11 cellular contexts compared by ENCODE assay signal in the genomic region with DNA sequence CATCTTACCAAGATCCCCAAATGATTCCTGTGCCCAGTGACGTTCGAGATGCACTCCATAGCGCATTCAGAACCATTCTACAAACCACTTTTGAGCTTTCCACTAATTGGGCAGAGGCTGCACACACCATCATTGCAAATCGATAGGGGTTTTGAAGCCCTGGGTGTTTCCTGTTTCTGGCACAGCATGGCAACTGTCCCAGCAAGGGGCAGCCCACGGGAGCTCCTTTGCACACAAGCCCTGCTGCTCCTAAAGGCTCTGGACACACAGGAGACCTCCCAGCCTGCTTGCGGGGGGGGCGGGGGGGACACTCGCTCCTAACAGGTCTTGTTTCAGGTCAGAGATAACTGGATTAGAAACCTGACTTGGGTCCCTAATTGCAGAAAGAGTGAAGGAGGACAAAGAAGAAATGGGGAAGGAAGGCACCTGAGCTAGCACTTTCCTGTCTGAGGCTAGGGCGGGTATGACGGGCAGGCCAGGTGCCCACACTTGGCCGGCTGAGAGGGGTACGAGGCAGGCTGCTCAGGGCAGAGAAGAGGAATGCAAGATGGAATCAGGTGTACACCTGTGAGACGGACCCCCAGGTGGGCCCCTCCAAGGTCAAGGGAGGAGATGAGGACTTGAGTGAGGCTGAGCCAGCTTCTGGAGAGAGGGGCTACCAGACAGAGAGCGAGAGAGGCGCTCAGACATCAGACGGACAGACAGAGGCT. TPM values are rescaled to one million over a fixed set of nuclear protein-coding genes. Genes with fewer than 3 reads are reported as not detected.
DNase-seq lines count a peak whose midpoint lies in the region; ATAC-seq and TF ChIP-seq lines count a peak whose summit lies in the region.
"Had no signal": no experiment of that assay in that cellular context is flagged by ENCODE, and none has a peak within 500 bp of the region (broad histone marks: within the 10 kb centered on the region; RNA-seq: fewer than 3 reads in every experiment).

No MANE protein-coding gene starts in this region.

- 65% methylated on average over 13 of the region's 16 CpGs for WGBS in hepatocyte (ENCODE audit: low lambda C conversion rate, missing lambda C conversion rate)
- WGBS in psoas muscle, 3 donors: 67 to 69% (median 68%) methylated on average over 16 of the region's 16 CpGs

- H3K27me3 ChIP-seq in GM23338 (ENCODE audit: insufficient read depth): peaks cover 72% of the 10 kb centered on the region
- peaks cover 7% of the 10 kb centered on the region for H3K27me3 ChIP-seq in hepatocyte
- H3K27me3 ChIP-seq in psoas muscle (ENCODE audit: insufficient read depth in 3 of 3, low read length in 2 of 3): peaks cover 0 to 25% (median 5%) of the 10 kb centered on the region in 3 donors

- H3K36me3 ChIP-seq in GM23338 (ENCODE audit: insufficient read depth) (no peaks in the 10 kb centered on the region), hepatocyte (replicated peaks; ENCODE audit: insufficient read depth, low read depth) (no peaks in the 10 kb centered on the region), psoas muscle (ENCODE audit: insufficient read depth in 1 of 2, low read depth in 1 of 2) (no peaks in the 10 kb centered on the region)

- TF ChIP-seq CTCF in GM23338 (conservative IDR thresholded peaks at IDR 0.05; ENCODE audit: low read depth in 2 of 2) (no peak), hepatocyte (IDR thresholded peaks at IDR 0.05; ENCODE audit: poor library complexity) (no peak), psoas muscle (IDR thresholded peaks at IDR 0.05) (no peak)

- no peaks in the 10 kb centered on the region for H3K9me3 ChIP-seq in hepatocyte (ENCODE audit: low read depth)
- no peaks in the 10 kb centered on the region for H3K9me3 ChIP-seq in psoas muscle

- H3K79me2 ChIP-seq in GM23338 (replicated peaks; ENCODE audit: insufficient read depth): no peaks in the 10 kb centered on the region
- H3K79me2 ChIP-seq in hepatocyte: no peaks in the 10 kb centered on the region

- H2AFZ ChIP-seq in GM23338: peak overlapping the region; percentile 97
- peak overlapping the region; percentile 77 for H2AFZ ChIP-seq in hepatocyte

- no peaks in the 10 kb centered on the region; the same call in 2 of the 3 replicates for H3K9me3 Mint-ChIP-seq in GM23338

- H3F3A ChIP-seq in GM23338 (replicated peaks; ENCODE audit: low read depth): no peaks in the 10 kb centered on the region

- peaks cover 48% of the 10 kb centered on the region for H3K27me3 Mint-ChIP-seq in GM23338 (ENCODE audit: insufficient read depth, low read depth, poor library complexity)

- H3K9me2 ChIP-seq in GM23338 (ENCODE audit: insufficient read depth) (no peaks in the 10 kb centered on the region), hepatocyte (replicated peaks; ENCODE audit: insufficient read depth) (no peaks in the 10 kb centered on the region)

- no peak overlapping the region for H3K27ac Mint-ChIP-seq in GM23338

- peak overlapping the region; percentile 84 for H3K4me2 ChIP-seq in GM23338
- H3K4me2 ChIP-seq in hepatocyte: peak overlapping the region; percentile 94

- H3K4me3 ChIP-seq in GM23338 (peak overlapping the region; percentile 72), hepatocyte (no peak overlapping the region), psoas muscle (peak overlapping the region; percentile 73)

- ATAC-seq in GM23338 (peak; percentile 10), psoas muscle (peak in 1 of 4 donors; percentile 13), GM21528 (IDR thresholded peaks at IDR 0.05; ENCODE audit: low FRiP score, unreplicated experiment) (no peak), HG03439 (IDR thresholded peaks at IDR 0.05; ENCODE audit: unreplicated experiment) (no peak)

- no peaks in the 10 kb centered on the region; the same call in 1 of the 2 replicates for H4K20me1 ChIP-seq in GM23338 (replicated peaks; ENCODE audit: insufficient read depth)
- H4K20me1 ChIP-seq in hepatocyte (ENCODE audit: insufficient read depth, poor library complexity, severe bottlenecking): no peaks in the 10 kb centered on the region

- peaks cover 20% of the 10 kb centered on the region for H3K4me1 Mint-ChIP-seq in GM23338

- peak overlapping the region; percentile 78 for H3K4me3 Mint-ChIP-seq in GM23338

- H3K4me1 ChIP-seq in GM23338 (ENCODE audit: insufficient read depth): peaks cover 4% of the 10 kb centered on the region
- peaks cover 3% of the 10 kb centered on the region for H3K4me1 ChIP-seq in hepatocyte (ENCODE audit: insufficient read depth)
- H3K4me1 ChIP-seq in psoas muscle: peaks cover 3% of the 10 kb centered on the region

- no peaks in the 10 kb centered on the region; the same call in 2 of the 3 replicates for H3K36me3 Mint-ChIP-seq in GM23338 (ENCODE audit: low read depth)

- DNase-seq in GM23338 (ENCODE audit: low spot score) (no peak), RPMI8226 (peak; percentile 74), hepatocyte (ENCODE audit: low spot score) (no peak), psoas muscle (no peak), SKM-1 treated with dmso at 0.1 percent for 144 hours (lab: John Stamatoyannopoulos, UW; ENCODE audit: unreplicated experiment) (no peak), SHP77 (lab: John Stamatoyannopoulos, UW) (no peak)
- DNase-seq: amniotic stem cell, NCI-H82 had no signal

- intact Hi-C loops in psoas muscle (cut with DNase I): no loop called here

- H3K27ac ChIP-seq in GM23338 (ENCODE audit: low read depth) (no peak overlapping the region), hepatocyte (no peak overlapping the region), psoas muscle (no peak overlapping the region)

TF ChIP-seq in GM23338, 12 proteins besides CTCF, POLR2A, EP300 and RAD21 (continues in another document):
- TF ChIP-seq STAT1 (IDR thresholded peaks at IDR 0.05; ENCODE audit: unreplicated experiment): no peak
- no peak for TF ChIP-seq NANOG (IDR thresholded peaks at IDR 0.05; ENCODE audit: borderline replicate concordance)
- no peak for TF ChIP-seq CREB1 (CRISPR knock-in tag; IDR thresholded peaks at IDR 0.05; ENCODE audit: low read depth)
- TF ChIP-seq JUNB (IDR thresholded peaks at IDR 0.05; ENCODE audit: unreplicated experiment): no peak
- TF ChIP-seq, protein P1, sequence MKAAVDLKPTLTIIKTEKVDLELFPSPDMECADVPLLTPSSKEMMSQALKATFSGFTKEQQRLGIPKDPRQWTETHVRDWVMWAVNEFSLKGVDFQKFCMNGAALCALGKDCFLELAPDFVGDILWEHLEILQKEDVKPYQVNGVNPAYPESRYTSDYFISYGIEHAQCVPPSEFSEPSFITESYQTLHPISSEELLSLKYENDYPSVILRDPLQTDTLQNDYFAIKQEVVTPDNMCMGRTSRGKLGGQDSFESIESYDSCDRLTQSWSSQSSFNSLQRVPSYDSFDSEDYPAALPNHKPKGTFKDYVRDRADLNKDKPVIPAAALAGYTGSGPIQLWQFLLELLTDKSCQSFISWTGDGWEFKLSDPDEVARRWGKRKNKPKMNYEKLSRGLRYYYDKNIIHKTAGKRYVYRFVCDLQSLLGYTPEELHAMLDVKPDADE (IDR thresholded peaks at IDR 0.05): no peak
- TF ChIP-seq ZNF114 (CRISPR knock-in tag; IDR thresholded peaks at IDR 0.05): no peak
- TF ChIP-seq EZH2phosphoT487 (IDR thresholded peaks at IDR 0.05; ENCODE audit: unreplicated experiment): no peak
- TF ChIP-seq POLR2AphosphoS5 (IDR thresholded peaks at IDR 0.05; ENCODE audit: low read depth): no peak
- TF ChIP-seq, protein P2, sequence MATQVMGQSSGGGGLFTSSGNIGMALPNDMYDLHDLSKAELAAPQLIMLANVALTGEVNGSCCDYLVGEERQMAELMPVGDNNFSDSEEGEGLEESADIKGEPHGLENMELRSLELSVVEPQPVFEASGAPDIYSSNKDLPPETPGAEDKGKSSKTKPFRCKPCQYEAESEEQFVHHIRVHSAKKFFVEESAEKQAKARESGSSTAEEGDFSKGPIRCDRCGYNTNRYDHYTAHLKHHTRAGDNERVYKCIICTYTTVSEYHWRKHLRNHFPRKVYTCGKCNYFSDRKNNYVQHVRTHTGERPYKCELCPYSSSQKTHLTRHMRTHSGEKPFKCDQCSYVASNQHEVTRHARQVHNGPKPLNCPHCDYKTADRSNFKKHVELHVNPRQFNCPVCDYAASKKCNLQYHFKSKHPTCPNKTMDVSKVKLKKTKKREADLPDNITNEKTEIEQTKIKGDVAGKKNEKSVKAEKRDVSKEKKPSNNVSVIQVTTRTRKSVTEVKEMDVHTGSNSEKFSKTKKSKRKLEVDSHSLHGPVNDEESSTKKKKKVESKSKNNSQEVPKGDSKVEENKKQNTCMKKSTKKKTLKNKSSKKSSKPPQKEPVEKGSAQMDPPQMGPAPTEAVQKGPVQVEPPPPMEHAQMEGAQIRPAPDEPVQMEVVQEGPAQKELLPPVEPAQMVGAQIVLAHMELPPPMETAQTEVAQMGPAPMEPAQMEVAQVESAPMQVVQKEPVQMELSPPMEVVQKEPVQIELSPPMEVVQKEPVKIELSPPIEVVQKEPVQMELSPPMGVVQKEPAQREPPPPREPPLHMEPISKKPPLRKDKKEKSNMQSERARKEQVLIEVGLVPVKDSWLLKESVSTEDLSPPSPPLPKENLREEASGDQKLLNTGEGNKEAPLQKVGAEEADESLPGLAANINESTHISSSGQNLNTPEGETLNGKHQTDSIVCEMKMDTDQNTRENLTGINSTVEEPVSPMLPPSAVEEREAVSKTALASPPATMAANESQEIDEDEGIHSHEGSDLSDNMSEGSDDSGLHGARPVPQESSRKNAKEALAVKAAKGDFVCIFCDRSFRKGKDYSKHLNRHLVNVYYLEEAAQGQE (IDR thresholded peaks at IDR 0.05; ENCODE audit: unreplicated experiment): no peak
- TF ChIP-seq ZNF331 (CRISPR knock-in tag; IDR thresholded peaks at IDR 0.05; ENCODE audit: low read depth): no peak

RNA-seq across cellular contexts. Expression of a gene that starts 0.8 kb away (rescaled TPM):
- total RNA-seq in GM23338 (2014; rRNA removed; shearing (Covaris generic)): 2.5 and 3.3 TPM in 2 replicates
- polyA plus RNA-seq in GM23338 (2016; fragmentation: Nextera tagmentation; extraction: Ambion mirVana) (1.7 and 3.0 TPM in 2 replicates), hepatocyte (38.4 and 65.3 TPM in 2 replicates), psoas muscle (under 1 TPM; 0.24 to 0.83 (median 0.42) TPM)
- total RNA-seq in hepatocyte (24.0 and 31.2 TPM in 2 replicates), psoas muscle (1 to 10 TPM in 3 of 4 donors, under 1 TPM in 1; 0.51 to 1.4 (median 1.3) TPM)
- total RNA-seq: temporal lobe had no signal

RNA-seq across cellular contexts. Expression of a gene that starts 44.9 kb away (rescaled TPM):
- not detected in 2 replicates for total RNA-seq in GM23338 (2014; rRNA removed; shearing (Covaris generic))
- polyA plus RNA-seq in GM23338 (2016; fragmentation: Nextera tagmentation; extraction: Ambion mirVana): 0.17 TPM in 1 of 2 replicates, not detected in the other
- 0.20 TPM in 1 of 2 replicates, not detected in the other for total RNA-seq in hepatocyte
- 0.30 and 0.74 TPM in 2 replicates for polyA plus RNA-seq in hepatocyte
- total RNA-seq in psoas muscle: 10 to 100 TPM; 42.4 to 62.6 (median 54.5) TPM
- polyA plus RNA-seq in psoas muscle: 10 to 100 TPM; 18.9 to 69.6 (median 29.8) TPM
- total RNA-seq: temporal lobe had no signal

Comparison
In these comparisons a context has a peak if more than half of its experiments do, and no peak if none do; other contexts are left out.
1. RNA of a gene that starts 44.9 kb away (total RNA-seq): 42.4 to 62.6 TPM in psoas muscle; 0.20 TPM in hepatocyte and not detected in GM23338; every median in the first group is over 10 times any median in the second.